25 cellular contexts compared by ENCODE assay signal in the genomic region with DNA sequence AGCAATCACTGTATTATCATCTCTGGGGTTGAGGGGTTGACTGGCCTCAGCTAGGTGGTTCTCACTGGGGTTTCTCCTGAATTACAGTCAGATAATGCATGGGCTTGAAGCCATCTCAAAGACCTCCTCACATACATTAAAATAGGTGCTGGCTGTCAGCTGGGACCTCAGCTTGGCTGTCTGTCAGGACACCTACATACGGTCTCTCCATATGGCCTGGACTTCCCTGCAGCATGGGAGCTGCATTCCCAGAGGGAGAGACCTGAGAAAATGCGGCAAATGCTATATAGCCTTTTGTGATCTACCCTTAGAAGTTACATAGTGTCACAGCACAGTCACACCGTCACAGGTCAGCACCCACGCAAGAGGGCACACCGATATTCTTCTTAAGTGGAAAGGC.
DNase-seq lines count a peak whose midpoint lies in the region; ATAC-seq and TF ChIP-seq lines count a peak whose summit lies in the region.
"Had no signal": no experiment of that assay in that cellular context is flagged by ENCODE, and none has a peak within 500 bp of the region (broad histone marks: within the 10 kb centered on the region; RNA-seq: fewer than 3 reads in every experiment).

No MANE protein-coding gene starts in this region.

- intact Hi-C loops in activated CD4-positive, alpha-beta T cell treated with anti-CD3 and anti-CD28 coated beads, Interleukin-2, amount 10 ng/mL, durations not matched to agents 24 days and 14 days (cut with micrococcal nuclease), result no loop called here
- intact Hi-C loops in esophagus muscularis mucosa (cut with DNase I), result no loop called here

- no peak for TF ChIP-seq CTCF in esophagus muscularis mucosa (IDR thresholded peaks at IDR 0.05)

- H3K36me3 Mint-ChIP-seq in activated CD4-positive, alpha-beta T cell treated with anti-CD3 and anti-CD28 coated beads, Interleukin-2, amount 10 ng/mL, durations not matched to agents 24 days and 14 days (ENCODE audit: low read depth), result no peaks in the 10 kb centered on the region
- no peaks in the 10 kb centered on the region for H3K36me3 Mint-ChIP-seq in activated CD4-positive, alpha-beta T cell treated with anti-CD3 and anti-CD28 coated beads, Interleukin-2, amount 10 ng/mL, durations not matched to agents 7 days and 5 days (ENCODE audit: low read depth)
- no peaks in the 10 kb centered on the region for H3K36me3 Mint-ChIP-seq in T-cell
- H3K36me3 Mint-ChIP-seq: CD14-positive monocyte; CD4-positive, alpha-beta memory T cell; CD4-positive, CD25-positive, alpha-beta regulatory T cell; CD8-positive, alpha-beta memory T cell had no signal

- H3K4me3 Mint-ChIP-seq in activated CD4-positive, alpha-beta T cell treated with anti-CD3 and anti-CD28 coated beads, Interleukin-2, amount 10 ng/mL, durations not matched to agents 24 days and 14 days, result no peak overlapping the region
- H3K4me3 Mint-ChIP-seq in activated CD4-positive, alpha-beta T cell treated with anti-CD3 and anti-CD28 coated beads, Interleukin-2, amount 10 ng/mL, durations not matched to agents 7 days and 5 days, result no peak overlapping the region
- no peak overlapping the region for H3K4me3 Mint-ChIP-seq in T-cell
- H3K4me3 Mint-ChIP-seq: CD14-positive monocyte; CD4-positive, alpha-beta memory T cell; CD4-positive, CD25-positive, alpha-beta regulatory T cell; CD8-positive, alpha-beta memory T cell had no signal

- 98% methylated on average over 5 of the region's 5 CpGs for WGBS in esophagus muscularis mucosa

- H3K4me1 Mint-ChIP-seq in activated CD4-positive, alpha-beta T cell treated with anti-CD3 and anti-CD28 coated beads, Interleukin-2, amount 10 ng/mL, durations not matched to agents 24 days and 14 days, result no peaks in the 10 kb centered on the region
- H3K4me1 Mint-ChIP-seq in activated CD4-positive, alpha-beta T cell treated with anti-CD3 and anti-CD28 coated beads, Interleukin-2, amount 10 ng/mL, durations not matched to agents 7 days and 5 days, result no peaks in the 10 kb centered on the region
- no peaks in the 10 kb centered on the region for H3K4me1 Mint-ChIP-seq in T-cell
- H3K4me1 Mint-ChIP-seq: CD4-positive, alpha-beta memory T cell; CD4-positive, CD25-positive, alpha-beta regulatory T cell; CD8-positive, alpha-beta memory T cell had no signal

- DNase-seq in activated CD4-positive, alpha-beta T cell treated with anti-CD3 and anti-CD28 coated beads, Interleukin-2, amount 10 ng/mL, durations not matched to agents 24 days and 14 days, result peak; percentile 44
- no peak for DNase-seq in activated CD4-positive, alpha-beta T cell treated with anti-CD3 and anti-CD28 coated beads, Interleukin-2, amount 10 ng/mL, durations not matched to agents 7 days and 5 days
- peak; percentile 82 for DNase-seq in NCI-H1694 treated with DMSO at 0.1 percent for 48 hours (lab: John Stamatoyannopoulos, UW)
- peak; percentile 50 for DNase-seq in esophagus muscularis mucosa (ENCODE audit: extremely low spot score)
- DNase-seq in superior temporal gyrus (ENCODE audit: extremely low spot score), result peak; percentile 20
- no peak for DNase-seq in T-cell
- no peak for DNase-seq in HK-2 (ENCODE audit: unreplicated experiment)
- DNase-seq: 8988T; ACHN; BE2C; C1 segment of cervical spinal cord; CD4-positive, alpha-beta memory T cell; CD4-positive, CD25-positive, alpha-beta regulatory T cell; CD8-positive, alpha-beta memory T cell; COR-L47; DMS153; DMS53; DMS79; DND-41; EL; GDM1 had no signal

- TF ChIP-seq EP300 in esophagus muscularis mucosa (IDR thresholded peaks at IDR 0.05), result no peak

- H3K27ac Mint-ChIP-seq in activated CD4-positive, alpha-beta T cell treated with anti-CD3 and anti-CD28 coated beads, Interleukin-2, amount 10 ng/mL, durations not matched to agents 24 days and 14 days, result no peak overlapping the region
- no peak overlapping the region for H3K27ac Mint-ChIP-seq in activated CD4-positive, alpha-beta T cell treated with anti-CD3 and anti-CD28 coated beads, Interleukin-2, amount 10 ng/mL, durations not matched to agents 7 days and 5 days
- no peak overlapping the region for H3K27ac Mint-ChIP-seq in T-cell
- H3K27ac Mint-ChIP-seq: CD14-positive monocyte; CD4-positive, alpha-beta memory T cell; CD4-positive, CD25-positive, alpha-beta regulatory T cell; CD8-positive, alpha-beta memory T cell had no signal

- no peaks in the 10 kb centered on the region for H3K9me3 Mint-ChIP-seq in activated CD4-positive, alpha-beta T cell treated with anti-CD3 and anti-CD28 coated beads, Interleukin-2, amount 10 ng/mL, durations not matched to agents 24 days and 14 days
- H3K9me3 Mint-ChIP-seq in activated CD4-positive, alpha-beta T cell treated with anti-CD3 and anti-CD28 coated beads, Interleukin-2, amount 10 ng/mL, durations not matched to agents 7 days and 5 days, result no peaks in the 10 kb centered on the region
- no peaks in the 10 kb centered on the region for H3K9me3 Mint-ChIP-seq in T-cell
- H3K9me3 Mint-ChIP-seq: CD4-positive, CD25-positive, alpha-beta regulatory T cell; CD8-positive, alpha-beta memory T cell had no signal

- H3K27me3 Mint-ChIP-seq in activated CD4-positive, alpha-beta T cell treated with anti-CD3 and anti-CD28 coated beads, Interleukin-2, amount 10 ng/mL, durations not matched to agents 24 days and 14 days, result peaks cover 16% of the 10 kb centered on the region
- H3K27me3 Mint-ChIP-seq in activated CD4-positive, alpha-beta T cell treated with anti-CD3 and anti-CD28 coated beads, Interleukin-2, amount 10 ng/mL, durations not matched to agents 7 days and 5 days, result peaks cover 21% of the 10 kb centered on the region
- peaks cover 25 to 30% of the 10 kb centered on the region in 2 donors for H3K27me3 Mint-ChIP-seq in T-cell

- no peaks in the 10 kb centered on the region for H3K27me3 ChIP-seq in esophagus muscularis mucosa
- H3K27me3 ChIP-seq: BE2C, BLaER1 had no signal

- H3K27ac ChIP-seq in esophagus muscularis mucosa (replicated peaks in 1 of 4), result no peak overlapping the region
- H3K27ac ChIP-seq: BLaER1 had no signal

- peaks cover 5 to 12% (median 10%) of the 10 kb centered on the region in 4 donors for H3K4me1 ChIP-seq in esophagus muscularis mucosa
- H3K4me1 ChIP-seq: BE2C, BLaER1 had no signal

- no peak for TF ChIP-seq POLR2A in esophagus muscularis mucosa (IDR thresholded peaks at IDR 0.05; ENCODE audit: low read depth)

- POLR2A ChIA-PET in activated CD4-positive, alpha-beta T cell treated with anti-CD3 and anti-CD28 coated beads, Interleukin-2, amount 10 ng/mL, durations not matched to agents 7 days and 5 days (lab: Charles Lee), result no interaction called here
- POLR2A ChIA-PET in T-cell (lab: Charles Lee), result no interaction called here

- CTCF ChIA-PET in activated CD4-positive, alpha-beta T cell treated with anti-CD3 and anti-CD28 coated beads, Interleukin-2, amount 10 ng/mL, durations not matched to agents 7 days and 5 days (lab: Charles Lee), result interaction anchor here (1.1 kb wide), 1 partner anchor 31 kb away, joined by 3 read pairs; no protein-coding TSS in a partner anchor
- CTCF ChIA-PET in T-cell (lab: Charles Lee), result no interaction called here

- no peaks in the 10 kb centered on the region for H3K36me3 ChIP-seq in esophagus muscularis mucosa
- H3K36me3 ChIP-seq: BE2C, BLaER1 had no signal

- ATAC-seq in HG03442 (IDR thresholded peaks at IDR 0.05; ENCODE audit: unreplicated experiment), result no peak
- ATAC-seq in T-cell (replicated peaks in 1 of 4), result no peak
- ATAC-seq: GM12878 had no signal

- no peaks in the 10 kb centered on the region for H3K9me3 ChIP-seq in esophagus muscularis mucosa
- H3K9me3 ChIP-seq: BE2C, BLaER1 had no signal

- no peak overlapping the region for H3K4me3 ChIP-seq in esophagus muscularis mucosa
- H3K4me3 ChIP-seq: BLaER1, GM12878 had no signal

Comparison
In these comparisons a context has a peak if more than half of its experiments do, and no peak if none do; other contexts are left out.
1. DNase-seq: peak in activated CD4-positive, alpha-beta T cell treated with anti-CD3 and anti-CD28 coated beads, Interleukin-2, amount 10 ng/mL, durations not matched to agents 24 days and 14 days (single experiment), NCI-H1694 treated with DMSO at 0.1 percent for 48 hours (single experiment), esophagus muscularis mucosa (single experiment) and superior temporal gyrus (single experiment); none in activated CD4-positive, alpha-beta T cell treated with anti-CD3 and anti-CD28 coated beads, Interleukin-2, amount 10 ng/mL, durations not matched to agents 7 days and 5 days (single experiment), T-cell (0 of 34) and HK-2 (single experiment).